In the genomic region with DNA sequence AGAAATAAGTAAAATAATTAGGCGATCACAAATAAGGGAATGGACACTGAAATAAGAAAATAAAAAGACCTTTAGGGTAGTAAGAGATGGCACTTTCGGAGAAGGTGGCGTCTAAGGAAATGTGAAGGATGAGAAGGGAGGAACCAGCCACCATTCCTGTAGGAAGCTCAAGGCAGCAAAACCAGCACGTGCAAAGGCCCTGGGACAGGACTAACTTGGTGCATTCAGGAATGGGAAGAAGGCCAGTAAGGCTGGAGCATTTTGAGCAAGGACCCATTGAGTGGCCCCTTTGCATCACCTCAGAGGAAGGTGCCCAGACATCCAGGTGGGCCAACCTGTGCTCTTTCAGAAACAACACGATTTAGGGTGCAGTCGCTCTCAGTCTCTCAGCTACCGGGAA, we compare ENCODE assay signal across 9 cellular contexts. TPM values are rescaled to one million over a fixed set of nuclear protein-coding genes. Genes with fewer than 3 reads are reported as not detected.
DNase-seq lines count a peak whose midpoint lies in the region; ATAC-seq and TF ChIP-seq lines count a peak whose summit lies in the region.
"Had no signal": no experiment of that assay in that cellular context is flagged by ENCODE, and none has a peak within 500 bp of the region (broad histone marks: within the 10 kb centered on the region; RNA-seq: fewer than 3 reads in every experiment).

No MANE protein-coding gene starts in this region.

- DNase-seq in stimulated activated naive CD8-positive, alpha-beta T cell treated with anti-CD3 and anti-CD28 coated beads, Interleukin-15, Interleukin-2, amounts not matched to agents 100 U/mL and 50 U/mL, for 24 hours: no peak
- DNase-seq in activated naive CD8-positive, alpha-beta T cell treated with anti-CD3 and anti-CD28 coated beads for 36 hours: no peak
- DNase-seq in mesothelial cell of epicardium (ENCODE audit: low spot score in 2 of 2, unreplicated experiment in 2 of 2) (no peak), vagina (ENCODE audit: extremely low spot score in 2 of 2) (no peak), COLO829 (ENCODE audit: low spot score) (no peak), OCI-LY7 (ENCODE audit: low spot score) (no peak)
- DNase-seq: SIG-M5 had no signal

- no peaks in the 10 kb centered on the region for H3K36me3 ChIP-seq in vagina
- no peaks in the 10 kb centered on the region for H3K36me3 ChIP-seq in OCI-LY7 (ENCODE audit: insufficient read depth, low read length)

- H3K9me2 ChIP-seq in OCI-LY7 (ENCODE audit: insufficient read depth, low read length): no peaks in the 10 kb centered on the region

- peaks cover 95% of the 10 kb centered on the region for H3K4me1 Mint-ChIP-seq in stimulated activated naive CD8-positive, alpha-beta T cell treated with anti-CD3 and anti-CD28 coated beads, Interleukin-15, Interleukin-2, amounts not matched to agents 100 ng/mL and 50 ng/mL, for 24 hours (ENCODE audit: low read depth)
- peaks cover 84% of the 10 kb centered on the region for H3K4me1 Mint-ChIP-seq in activated naive CD8-positive, alpha-beta T cell treated with anti-CD3 and anti-CD28 coated beads for 36 hours
- peaks cover 38% of the 10 kb centered on the region for H3K4me1 Mint-ChIP-seq in mesothelial cell of epicardium

- no peaks in the 10 kb centered on the region for H3K9me3 ChIP-seq in vagina
- no peaks in the 10 kb centered on the region for H3K9me3 ChIP-seq in OCI-LY7 (ENCODE audit: low read length)

- no peaks in the 10 kb centered on the region for H3K27me3 ChIP-seq in vagina

- intact Hi-C loops in vagina (cut with DNase I) (no loop called here), OCI-LY7 (cut with micrococcal nuclease; ENCODE audit: unreplicated experiment) (no loop called here)

- H3K4me3 Mint-ChIP-seq in stimulated activated naive CD8-positive, alpha-beta T cell treated with anti-CD3 and anti-CD28 coated beads, Interleukin-15, Interleukin-2, amounts not matched to agents 100 ng/mL and 50 ng/mL, for 24 hours: peak overlapping the region; percentile 90
- H3K4me3 Mint-ChIP-seq in activated naive CD8-positive, alpha-beta T cell treated with anti-CD3 and anti-CD28 coated beads for 36 hours: peak overlapping the region; percentile 93
- peak overlapping the region; percentile 88 for H3K4me3 Mint-ChIP-seq in mesothelial cell of epicardium

- no TSS peak for BruUV-seq in OCI-LY7 (replicated peaks; lab: Mats Ljungman, UMichigan)

- no peaks in the 10 kb centered on the region for H3K27me3 Mint-ChIP-seq in stimulated activated naive CD8-positive, alpha-beta T cell treated with anti-CD3 and anti-CD28 coated beads, Interleukin-15, Interleukin-2, amounts not matched to agents 100 ng/mL and 50 ng/mL, for 24 hours
- peaks cover 3% of the 10 kb centered on the region for H3K27me3 Mint-ChIP-seq in activated naive CD8-positive, alpha-beta T cell treated with anti-CD3 and anti-CD28 coated beads for 36 hours
- H3K27me3 Mint-ChIP-seq in mesothelial cell of epicardium (ENCODE audit: low read depth): no peaks in the 10 kb centered on the region

- no peak overlapping the region for H3K4me3 ChIP-seq in vagina
- H3K4me3 ChIP-seq in OCI-LY7 (ENCODE audit: low read depth, low read length, poor library complexity, severe bottlenecking): no peak overlapping the region

- no peak for ATAC-seq in stimulated activated naive CD8-positive, alpha-beta T cell treated with anti-CD3 and anti-CD28 coated beads, Interleukin-15, Interleukin-2, amounts not matched to agents 100 U/mL and 50 U/mL, for 24 hours
- no peak for ATAC-seq in HG02623 (IDR thresholded peaks at IDR 0.05; ENCODE audit: unreplicated experiment)

- POLR2A ChIA-PET in OCI-LY7 (lab: Charles Lee): interaction anchor here (3.4 kb wide), 1 partner anchor 8 kb away, joined by 22 read pairs; no protein-coding TSS in a partner anchor

- peaks cover 14% of the 10 kb centered on the region for H3K36me3 Mint-ChIP-seq in stimulated activated naive CD8-positive, alpha-beta T cell treated with anti-CD3 and anti-CD28 coated beads, Interleukin-15, Interleukin-2, amounts not matched to agents 100 ng/mL and 50 ng/mL, for 24 hours (ENCODE audit: low read depth)
- H3K36me3 Mint-ChIP-seq in activated naive CD8-positive, alpha-beta T cell treated with anti-CD3 and anti-CD28 coated beads for 36 hours: peaks cover 31% of the 10 kb centered on the region
- no peaks in the 10 kb centered on the region for H3K36me3 Mint-ChIP-seq in mesothelial cell of epicardium

- peak overlapping the region; percentile 95 for H3K27ac Mint-ChIP-seq in stimulated activated naive CD8-positive, alpha-beta T cell treated with anti-CD3 and anti-CD28 coated beads, Interleukin-15, Interleukin-2, amounts not matched to agents 100 ng/mL and 50 ng/mL, for 24 hours
- peak overlapping the region; percentile 93 for H3K27ac Mint-ChIP-seq in activated naive CD8-positive, alpha-beta T cell treated with anti-CD3 and anti-CD28 coated beads for 36 hours
- peak overlapping the region; percentile 91 for H3K27ac Mint-ChIP-seq in mesothelial cell of epicardium

- CTCF ChIA-PET in OCI-LY7 (lab: Charles Lee; ENCODE audit: unreplicated experiment): no interaction called here

- no peak for TF ChIP-seq POLR2A in vagina (IDR thresholded peaks at IDR 0.05)

- TF ChIP-seq CTCF in mesothelial cell of epicardium (IDR thresholded peaks at IDR 0.05; ENCODE audit: unreplicated experiment): no peak
- no peak for TF ChIP-seq CTCF in vagina (IDR thresholded peaks at IDR 0.05)
- TF ChIP-seq CTCF in OCI-LY7 (conservative IDR thresholded peaks at IDR 0.05; ENCODE audit: low read length): no peak

- H3K4me1 ChIP-seq in vagina (peaks cover 35% of the 10 kb centered on the region), OCI-LY7 (ENCODE audit: insufficient read depth, low read length, poor library complexity, severe bottlenecking) (peaks cover 32% of the 10 kb centered on the region)

- no peaks in the 10 kb centered on the region for H3K9me3 Mint-ChIP-seq in stimulated activated naive CD8-positive, alpha-beta T cell treated with anti-CD3 and anti-CD28 coated beads, Interleukin-15, Interleukin-2, amounts not matched to agents 100 ng/mL and 50 ng/mL, for 24 hours
- peaks cover 3% of the 10 kb centered on the region for H3K9me3 Mint-ChIP-seq in activated naive CD8-positive, alpha-beta T cell treated with anti-CD3 and anti-CD28 coated beads for 36 hours
- peaks cover 4% of the 10 kb centered on the region for H3K9me3 Mint-ChIP-seq in mesothelial cell of epicardium

- H4K20me1 ChIP-seq in OCI-LY7 (ENCODE audit: insufficient read depth, low read length): no peaks in the 10 kb centered on the region

- H3K27ac ChIP-seq in vagina: peak overlapping the region; percentile 95
- no peak overlapping the region for H3K27ac ChIP-seq in OCI-LY7 (ENCODE audit: low read depth, low read length, poor library complexity, severe bottlenecking)

- no peaks in the 10 kb centered on the region for H3K79me2 ChIP-seq in OCI-LY7 (ENCODE audit: insufficient read depth, low read depth, low read length)

- no peak overlapping the region for H2AFZ ChIP-seq in OCI-LY7 (ENCODE audit: low read length)

- no peak overlapping the region for H3K4me2 ChIP-seq in OCI-LY7 (ENCODE audit: low read length)

RNA-seq across cellular contexts. Expression of a gene that starts 0.7 kb away (rescaled TPM):
- 10 to 100 TPM; 27.0 to 28.2 TPM for total RNA-seq in activated naive CD8-positive, alpha-beta T cell treated with anti-CD3 and anti-CD28 coated beads for 36 hours
- total RNA-seq in mesothelial cell of epicardium (28.1 to 29.1 TPM (median 29.0 TPM) in 3 replicates), vagina (34.9 TPM), OCI-LY7 (2022) (1.7 and 1.8 TPM in 2 replicates)
- 1.5 and 2.5 TPM in 2 replicates for total RNA-seq in OCI-LY7 (2014; rRNA removed; shearing (Covaris generic))
